ENCODE assay signal across 2 cellular contexts in genomic region chr17:58390884-58391283, GRCh38.
TF ChIP-seq lines count a peak whose summit lies in the region.

No MANE protein-coding gene starts in this region.

TF ChIP-seq in HEK293, 187 proteins besides CTCF, POLR2A, EP300 and RAD21:
- TF ChIP-seq ZNF558 (tag by site-specific recombination; IDR thresholded peaks at IDR 0.05), result no peak
- peak; percentile 56 for TF ChIP-seq SETDB1 (IDR thresholded peaks at IDR 0.05; ENCODE audit: insufficient read length, low read length)

TF ChIP-seq in K562, 482 proteins besides CTCF, POLR2A, EP300 and RAD21:
- peak in 1 of 2 experiments; percentile 36; a peak in 1 of 4 replicates for TF ChIP-seq TRIM24 (IDR thresholded peaks at IDR 0.05)
- TF ChIP-seq RBM22 (IDR thresholded peaks at IDR 0.05; ENCODE audit: low read depth, low read length, poor library complexity, severe bottlenecking), result no peak
- TF ChIP-seq DACH1 (IDR thresholded peaks at IDR 0.05; ENCODE audit: partially characterized antibody), result no peak
- TF ChIP-seq ZNF316 (IDR thresholded peaks at IDR 0.05), result peak; percentile 50
- no peak for TF ChIP-seq TCF3 (CRISPR knock-in tag; IDR thresholded peaks at IDR 0.05)
- 0 out of 2 replicates have a peak, but pooled peaks have one; percentile 6 for TF ChIP-seq FOSL1 (tag; conservative IDR thresholded peaks at IDR 0.05)
- TF ChIP-seq ARID2 (IDR thresholded peaks at IDR 0.05), result no peak
- no peak for TF ChIP-seq ZSCAN29 (IDR thresholded peaks at IDR 0.05)
- no peak for TF ChIP-seq NFIX (CRISPR knock-in tag; IDR thresholded peaks at IDR 0.05; ENCODE audit: low read depth)
- TF ChIP-seq TRIM28 (IDR thresholded peaks at IDR 0.05), result peak; percentile 64; the same call in 1 of the 2 replicates
- no peak for TF ChIP-seq SPI1 (IDR thresholded peaks at IDR 0.05; ENCODE audit: borderline replicate concordance, low read depth, low read length)
